ENCODE assay signal across 13 cellular contexts in genomic region chr6:42505377-42505702, GRCh38. TPM values are rescaled to one million over a fixed set of nuclear protein-coding genes. Genes with fewer than 3 reads are reported as not detected.
DNase-seq lines count a peak whose midpoint lies in the region; ATAC-seq, FAIRE-seq and TF ChIP-seq lines count a peak whose summit lies in the region.
"Had no signal": no experiment of that assay in that cellular context is flagged by ENCODE, and none has a peak within 500 bp of the region (broad histone marks: within the 10 kb centered on the region; RNA-seq: fewer than 3 reads in every experiment).

No MANE protein-coding gene starts in this region.

- ATAC-seq in HG03457 (IDR thresholded peaks at IDR 0.05; ENCODE audit: unreplicated experiment) (no peak), GM21381 (IDR thresholded peaks at IDR 0.05; ENCODE audit: unreplicated experiment) (no peak), GM21390 (IDR thresholded peaks at IDR 0.05; ENCODE audit: unreplicated experiment) (no peak)

- H3K4me3 ChIP-seq in Karpas-422 (ENCODE audit: low read length) (peak overlapping the region; percentile 45; the same call in 1 of the 2 replicates), astrocyte (ENCODE audit: insufficient read depth, low read depth, low read length) (no peak overlapping the region)

- H4K20me1 ChIP-seq in Karpas-422 (ENCODE audit: insufficient read depth, low read depth, low read length) (no peaks in the 10 kb centered on the region), astrocyte (ENCODE audit: insufficient read depth, low read length) (no peaks in the 10 kb centered on the region)

- H3K9me2 ChIP-seq in Karpas-422 (replicated peaks; ENCODE audit: insufficient read depth, low read length), result no peaks in the 10 kb centered on the region

- no peak overlapping the region for H3K27ac Mint-ChIP-seq in astrocyte (ENCODE audit: unreplicated experiment)
- H3K27ac Mint-ChIP-seq: T-helper 1 cell treated with Interleukin-12 subunit alpha and Interleukin-12 subunit beta and Interleukin-4 antibody, amounts not matched to agents 30 μg/mL and 1 μg/mL, for 36 hours had no signal

- H3K9me3 ChIP-seq in Karpas-422 (ENCODE audit: low read length) (no peaks in the 10 kb centered on the region; the same call in 1 of the 2 replicates), astrocyte (ENCODE audit: insufficient read depth, low read depth, low read length) (no peaks in the 10 kb centered on the region)

- peaks cover 53% of the 10 kb centered on the region for H3K4me1 ChIP-seq in Karpas-422 (ENCODE audit: low read length)
- no peaks in the 10 kb centered on the region for H3K4me1 ChIP-seq in astrocyte (ENCODE audit: insufficient read depth, low read length)

- H3K36me3 Mint-ChIP-seq in astrocyte (ENCODE audit: low read depth, unreplicated experiment), result no peaks in the 10 kb centered on the region

- H3K79me2 ChIP-seq in Karpas-422 (ENCODE audit: low read length) (no peaks in the 10 kb centered on the region), astrocyte (ENCODE audit: insufficient read depth, low read length) (no peaks in the 10 kb centered on the region)

- H3K4me3 Mint-ChIP-seq in astrocyte (ENCODE audit: unreplicated experiment), result no peak overlapping the region
- H3K4me3 Mint-ChIP-seq: T-helper 1 cell treated with Interleukin-12 subunit alpha and Interleukin-12 subunit beta and Interleukin-4 antibody, amounts not matched to agents 30 μg/mL and 1 μg/mL, for 36 hours had no signal

- H2AFZ ChIP-seq in Karpas-422 (ENCODE audit: low read length) (no peak overlapping the region), astrocyte (ENCODE audit: low read depth, low read length) (no peak overlapping the region)

- H3K4me2 ChIP-seq in Karpas-422 (ENCODE audit: low read depth, low read length, poor library complexity, severe bottlenecking), result peak overlapping the region; percentile 51
- H3K4me2 ChIP-seq in astrocyte (ENCODE audit: low read length), result peak overlapping the region; percentile 52

- H3K9me3 Mint-ChIP-seq in astrocyte (ENCODE audit: unreplicated experiment), result no peaks in the 10 kb centered on the region

- no peaks in the 10 kb centered on the region for H3K27me3 Mint-ChIP-seq in astrocyte (ENCODE audit: low read depth, unreplicated experiment)

- H3K27me3 ChIP-seq in Karpas-422 (ENCODE audit: low read length) (no peaks in the 10 kb centered on the region), astrocyte (ENCODE audit: insufficient read depth, low read length) (no peaks in the 10 kb centered on the region)

- peaks cover 6% of the 10 kb centered on the region for H3K4me1 Mint-ChIP-seq in astrocyte (ENCODE audit: low read depth, unreplicated experiment)

- H3K36me3 ChIP-seq in Karpas-422 (ENCODE audit: insufficient read depth, low read length), result no peaks in the 10 kb centered on the region
- no peaks in the 10 kb centered on the region for H3K36me3 ChIP-seq in astrocyte (ENCODE audit: insufficient read depth, low read length)

- peak overlapping the region; percentile 91 for H3K27ac ChIP-seq in Karpas-422 (ENCODE audit: low read length)
- peak overlapping the region; percentile 58 for H3K27ac ChIP-seq in astrocyte (ENCODE audit: low read depth, low read length)

- FAIRE-seq in astrocyte (lab: Jason Lieb, UNC), result peak; percentile 90

- H3K9ac ChIP-seq in Karpas-422 (ENCODE audit: low read length) (peak overlapping the region; percentile 35; the same call in 1 of the 2 replicates), astrocyte (ENCODE audit: low read length) (peak overlapping the region; percentile 6)

- TF ChIP-seq CTCF in astrocyte (IDR thresholded peaks at IDR 0.05; ENCODE audit: insufficient read depth, low read depth, low read length), result no peak

- DNase-seq in GM03348 (ENCODE audit: low spot score) (peak; percentile 52), Karpas-422 (peak; percentile 77), astrocyte (ENCODE audit: low read depth) (peak; percentile 61), kidney glomerular epithelial cell (lab: John Stamatoyannopoulos, UW) (peak; percentile 12), HUDEP-2 (lab: John Stamatoyannopoulos, UW; ENCODE audit: unreplicated experiment in 76 of 76) (no peak)
- DNase-seq: GOT3, NCI-H1092, NCI-H526 treated with DMSO at 0.1 percent for 48 hours had no signal

RNA-seq across cellular contexts. Expression of gene TRERF1, which starts 53.6 kb away (rescaled TPM):
- 30.2 and 32.7 TPM in 2 replicates for total RNA-seq in Karpas-422 (2014; rRNA removed; shearing (Covaris generic); ENCODE audit: low replicate concordance)
- 7.7 and 8.6 TPM in 2 replicates for total RNA-seq in astrocyte
- total RNA-seq: lung microvascular endothelial cell had no signal

RNA-seq across cellular contexts. Expression of gene UBR2, which starts 58.5 kb away (rescaled TPM):
- total RNA-seq in Karpas-422 (2014; rRNA removed; shearing (Covaris generic); ENCODE audit: low replicate concordance), result 22.6 and 28.4 TPM in 2 replicates
- total RNA-seq in astrocyte, result 22.2 and 23.3 TPM in 2 replicates

Comparison
In these comparisons a context has a peak if more than half of its experiments do, and no peak if none do; other contexts are left out.
1. DNase-seq: peak in GM03348 (single experiment), Karpas-422 (single experiment), astrocyte (single experiment) and kidney glomerular epithelial cell (single experiment); none in HUDEP-2 (0 of 76).